In genomic region chr15:24848050-24848449, GRCh38 we compare ENCODE assay signal across 9 cellular contexts.
DNase-seq lines count a peak whose midpoint lies in the region; ATAC-seq and TF ChIP-seq lines count a peak whose summit lies in the region.
"Had no signal": no experiment of that assay in that cellular context is flagged by ENCODE, and none has a peak within 500 bp of the region (broad histone marks: within the 10 kb centered on the region; RNA-seq: fewer than 3 reads in every experiment).

No MANE protein-coding gene starts in this region.

- H3K36me3 Mint-ChIP-seq in activated B cell treated with CpG ODN at 0.5 μM for 24 hours (ENCODE audit: low read depth) (no peaks in the 10 kb centered on the region), glutamatergic neuron (ENCODE audit: unreplicated experiment) (peaks cover 5% of the 10 kb centered on the region)

- POLR2A ChIA-PET in activated B cell treated with CpG ODN at 0.5 μM for 24 hours (lab: Charles Lee), result no interaction called here

- intact Hi-C loops in activated B cell treated with CpG ODN at 0.5 μM for 24 hours (cut with micrococcal nuclease), result no loop called here
- intact Hi-C loops in posterior vena cava (cut with DNase I), result no loop called here

- H3K36me3 ChIP-seq in ES-I3 (ENCODE audit: insufficient read depth, low read length), result no peaks in the 10 kb centered on the region

- peaks cover 3% of the 10 kb centered on the region for H3K4me1 Mint-ChIP-seq in activated B cell treated with CpG ODN at 0.5 μM for 24 hours
- H3K4me1 Mint-ChIP-seq in glutamatergic neuron (ENCODE audit: low read depth, unreplicated experiment), result peaks cover 2% of the 10 kb centered on the region

- TF ChIP-seq CTCF in activated B cell treated with CpG ODN at 0.5 μM for 24 hours (IDR thresholded peaks at IDR 0.05) (no peak), glutamatergic neuron (IDR thresholded peaks at IDR 0.05; ENCODE audit: partially characterized antibody, unreplicated experiment) (no peak)

- H3K9me3 Mint-ChIP-seq in activated B cell treated with CpG ODN at 0.5 μM for 24 hours, result peaks cover 2% of the 10 kb centered on the region
- H3K9me3 Mint-ChIP-seq in glutamatergic neuron (ENCODE audit: unreplicated experiment), result no peaks in the 10 kb centered on the region

- peak overlapping the region; percentile 62 for H3K9ac ChIP-seq in ES-I3 (ENCODE audit: low read depth, low read length)

- no peak for DNase-seq in activated B cell treated with CpG ODN at 0.5 μM for 24 hours
- peak; percentile 59 for DNase-seq in glutamatergic neuron
- DNase-seq in pons (ENCODE audit: low spot score), result peak; percentile 41
- DNase-seq in NCI-H345 treated with DMSO at 0.1 percent for 48 hours (lab: John Stamatoyannopoulos, UW; ENCODE audit: unreplicated experiment), result no peak
- no peak for DNase-seq in posterior vena cava (ENCODE audit: low spot score)
- no peak for DNase-seq in NCI-H2107 (lab: John Stamatoyannopoulos, UW)
- DNase-seq: effector memory CD8-positive, alpha-beta T cell had no signal

- ATAC-seq in activated B cell treated with CpG ODN at 0.5 μM for 24 hours (ENCODE audit: low read depth), result no peak
- ATAC-seq in GM21786 (IDR thresholded peaks at IDR 0.05; ENCODE audit: unreplicated experiment), result no peak
- ATAC-seq: effector memory CD8-positive, alpha-beta T cell had no signal

- H3K4me3 Mint-ChIP-seq in activated B cell treated with CpG ODN at 0.5 μM for 24 hours (peak overlapping the region; percentile 46), glutamatergic neuron (ENCODE audit: unreplicated experiment) (peak overlapping the region; percentile 83)

- H3K27ac Mint-ChIP-seq in activated B cell treated with CpG ODN at 0.5 μM for 24 hours (no peak overlapping the region), glutamatergic neuron (ENCODE audit: unreplicated experiment) (peak overlapping the region; percentile 68)
- H3K27ac Mint-ChIP-seq: effector memory CD8-positive, alpha-beta T cell had no signal

- H3K27me3 Mint-ChIP-seq in activated B cell treated with CpG ODN at 0.5 μM for 24 hours (no peaks in the 10 kb centered on the region), glutamatergic neuron (ENCODE audit: unreplicated experiment) (peaks cover 2% of the 10 kb centered on the region)
- H3K27me3 Mint-ChIP-seq: effector memory CD8-positive, alpha-beta T cell had no signal

- CTCF ChIA-PET in activated B cell treated with CpG ODN at 0.5 μM for 24 hours (lab: Charles Lee), result no interaction called here

- H3K4me1 ChIP-seq in ES-I3 (ENCODE audit: insufficient read depth, low read length), result peaks cover 11% of the 10 kb centered on the region; the same call in 1 of the 2 replicates

- no peaks in the 10 kb centered on the region for H3K9me3 ChIP-seq in ES-I3 (ENCODE audit: control insufficient read depth, insufficient read depth, low read length)

Comparison
In these comparisons a context has a peak if more than half of its experiments do, and no peak if none do; other contexts are left out.
1. DNase-seq: peak in glutamatergic neuron (single experiment) and pons (single experiment); none in activated B cell treated with CpG ODN at 0.5 μM for 24 hours (single experiment), NCI-H345 treated with DMSO at 0.1 percent for 48 hours (single experiment), posterior vena cava (single experiment) and NCI-H2107 (single experiment).